Comparison of ENCODE assay signal across 1 cellular context in the genomic region with DNA sequence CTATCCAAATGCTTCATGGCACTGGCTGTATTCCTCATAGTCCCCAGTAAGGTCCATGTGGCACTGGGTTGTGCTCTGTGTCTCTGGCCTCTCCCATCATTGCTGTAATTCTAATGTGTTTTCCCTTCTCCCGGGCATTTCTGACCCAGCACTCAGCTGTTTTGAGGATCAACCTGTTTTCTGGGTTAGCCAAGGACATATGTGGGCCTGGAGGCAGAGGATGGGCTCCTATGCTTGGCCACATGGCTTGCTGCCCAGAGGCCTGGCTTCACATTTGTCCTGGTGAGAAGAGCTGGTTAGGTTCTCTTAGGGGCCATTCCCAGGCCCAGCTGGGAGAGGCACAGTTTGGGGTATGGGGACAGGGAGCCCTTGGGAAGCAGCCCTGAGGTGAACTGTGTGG.
TF ChIP-seq lines count a peak whose summit lies in the region.

No MANE protein-coding gene starts in this region.

TF ChIP-seq in SK-N-SH, 30 proteins besides CTCF, POLR2A, EP300 and RAD21 (continued from another document):
- no peak for TF ChIP-seq ZBTB33 (IDR thresholded peaks at IDR 0.05; ENCODE audit: borderline replicate concordance, low read depth)
- TF ChIP-seq, protein P1, sequence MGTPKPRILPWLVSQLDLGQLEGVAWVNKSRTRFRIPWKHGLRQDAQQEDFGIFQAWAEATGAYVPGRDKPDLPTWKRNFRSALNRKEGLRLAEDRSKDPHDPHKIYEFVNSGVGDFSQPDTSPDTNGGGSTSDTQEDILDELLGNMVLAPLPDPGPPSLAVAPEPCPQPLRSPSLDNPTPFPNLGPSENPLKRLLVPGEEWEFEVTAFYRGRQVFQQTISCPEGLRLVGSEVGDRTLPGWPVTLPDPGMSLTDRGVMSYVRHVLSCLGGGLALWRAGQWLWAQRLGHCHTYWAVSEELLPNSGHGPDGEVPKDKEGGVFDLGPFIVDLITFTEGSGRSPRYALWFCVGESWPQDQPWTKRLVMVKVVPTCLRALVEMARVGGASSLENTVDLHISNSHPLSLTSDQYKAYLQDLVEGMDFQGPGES (IDR thresholded peaks at IDR 0.05; ENCODE audit: low read depth, low read length), result no peak
- no peak for TF ChIP-seq YY1 (IDR thresholded peaks at IDR 0.05; ENCODE audit: low read depth)
- TF ChIP-seq RXRA (IDR thresholded peaks at IDR 0.05; ENCODE audit: borderline replicate concordance, low read depth), result no peak
- TF ChIP-seq NFIC (IDR thresholded peaks at IDR 0.05; ENCODE audit: borderline replicate concordance), result no peak
- no peak for TF ChIP-seq CHD2 (IDR thresholded peaks at IDR 0.05; ENCODE audit: low read length, partially characterized antibody)
